ENCODE assay signal across 1 cellular context in genomic region chr1:204958325-204959307, GRCh38.
A peak's percentile ranks its signal among the peaks of the same experiment; 100 is the strongest.
TF ChIP-seq lines count a peak whose summit lies in the region.

No MANE protein-coding gene starts in this region.

TF ChIP-seq in K562, 482 proteins besides CTCF, POLR2A, EP300 and RAD21 (continued from another document):
- TF ChIP-seq ZNF512 (tag; IDR thresholded peaks at IDR 0.05) (peak; percentile 96), ZFP36 (IDR thresholded peaks at IDR 0.05; ENCODE audit: low read depth, low read length, partially characterized antibody) (peak; percentile 23)
